In genomic region chr20:8144282-8145245, GRCh38 we compare ENCODE assay signal across 10 cellular contexts.
DNase-seq lines count a peak whose midpoint lies in the region; ATAC-seq and FAIRE-seq lines count a peak whose summit lies in the region.
"Had no signal": no experiment of that assay in that cellular context is flagged by ENCODE, and none has a peak within 500 bp of the region (broad histone marks: within the 10 kb centered on the region; RNA-seq: fewer than 3 reads in every experiment).

No MANE protein-coding gene starts in this region.

- intact Hi-C loops in posterior cingulate gyrus (cut with DNase I) = no loop called here

- ATAC-seq in GM18868 (IDR thresholded peaks at IDR 0.05; ENCODE audit: unreplicated experiment) = no peak
- no peak for ATAC-seq in GM21786 (IDR thresholded peaks at IDR 0.05; ENCODE audit: unreplicated experiment)
- ATAC-seq in GM19467 (IDR thresholded peaks at IDR 0.05; ENCODE audit: unreplicated experiment) = no peak

- FAIRE-seq in HTR-8/SVneo (lab: Jason Lieb, UNC) = peak; percentile 66

- DNase-seq in CD1c-positive myeloid dendritic cell (ENCODE audit: extremely low spot score) (peak; percentile 29), HTR-8/SVneo (ENCODE audit: insufficient read length, low spot score) (no peak), astrocyte of the hippocampus (ENCODE audit: low read depth, low spot score) (peak; percentile 70), iris pigment epithelial cell (ENCODE audit: low read depth) (peak; percentile 96), posterior cingulate gyrus (no peak)
- DNase-seq: activated CD8-positive, alpha-beta memory T cell treated with anti-CD3 and anti-CD28 coated beads, Interleukin-2, amount 50 U/mL, for 48 hours; KG1 had no signal

Comparison
In these comparisons a context has a peak if more than half of its experiments do, and no peak if none do; other contexts are left out.
1. DNase-seq: peak in CD1c-positive myeloid dendritic cell (single experiment), astrocyte of the hippocampus (single experiment) and iris pigment epithelial cell (single experiment); none in HTR-8/SVneo (single experiment) and posterior cingulate gyrus (0 of 10).